In the genomic region with DNA sequence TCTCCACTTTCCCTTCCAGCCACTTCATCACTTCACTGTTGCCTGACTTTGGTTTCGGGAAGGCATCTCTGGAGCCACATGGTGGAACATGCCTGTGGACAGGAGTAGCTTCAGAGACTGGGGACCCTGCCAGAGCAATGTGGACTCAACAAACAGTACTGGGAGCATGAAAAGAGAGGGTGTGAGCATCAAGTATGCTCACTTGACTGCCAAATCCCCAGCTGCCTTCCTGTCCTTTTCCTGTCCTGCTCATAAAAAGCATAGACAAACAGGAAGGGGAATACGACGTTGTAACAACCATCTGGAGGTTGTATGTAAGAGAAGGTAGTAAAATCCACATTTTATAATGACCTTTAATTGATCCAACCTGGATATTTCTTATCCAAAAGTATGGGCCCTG, we compare ENCODE assay signal across 15 cellular contexts.
DNase-seq lines count a peak whose midpoint lies in the region; ATAC-seq, FAIRE-seq and TF ChIP-seq lines count a peak whose summit lies in the region.
"Had no signal": no experiment of that assay in that cellular context is flagged by ENCODE, and none has a peak within 500 bp of the region (broad histone marks: within the 10 kb centered on the region; RNA-seq: fewer than 3 reads in every experiment).

No MANE protein-coding gene starts in this region.

- no peak overlapping the region for H2AFZ ChIP-seq in endothelial cell of umbilical vein (ENCODE audit: low read depth, low read length)

- H3K27ac Mint-ChIP-seq in T-cell = no peak overlapping the region
- H3K27ac Mint-ChIP-seq: activated T-helper 2 cell treated with anti-CD3 and anti-CD28 coated beads, Interferon-gamma antibody, Interleukin-2, Interleukin-4, amounts not matched to agents 10 μg/mL and 5 μg/mL and 100 μg/mL, durations not matched to agents 14 hours and 24 hours and 36 hours; naive thymus-derived CD4-positive, alpha-beta T cell had no signal

- intact Hi-C loops in heart left ventricle (cut with DNase I) (loop anchor here in 2 of 10 donors (10.0 kb wide), 1 partner anchor 147 kb away; no protein-coding TSS in a partner anchor), Right ventricle myocardium superior (cut with DNase I) (no loop called here), endothelial cell of umbilical vein (cut with micrococcal nuclease) (no loop called here), vagina (cut with DNase I) (loop anchor here (10.0 kb wide), 1 partner anchor 287 kb away; no protein-coding TSS in a partner anchor), sciatic nerve (cut with DNase I) (loop anchor here (10.0 kb wide), 1 partner anchor 287 kb away; no protein-coding TSS in a partner anchor)

- FAIRE-seq in endothelial cell of umbilical vein (lab: Jason Lieb, UNC) = peak; percentile 73
- FAIRE-seq: frontal cortex had no signal

- no peaks in the 10 kb centered on the region for H3K79me2 ChIP-seq in endothelial cell of umbilical vein (ENCODE audit: control insufficient read depth, insufficient read depth, low read length)

- TF ChIP-seq CTCF in heart left ventricle (IDR thresholded peaks at IDR 0.05) (no peak), endothelial cell of umbilical vein (IDR thresholded peaks at IDR 0.05; ENCODE audit: extremely low read depth in 1 of 2, insufficient read depth in 1 of 2, low read depth in 1 of 2, low read length in 2 of 2) (no peak), vagina (IDR thresholded peaks at IDR 0.05) (no peak)

- no peaks in the 10 kb centered on the region for H3K9me3 Mint-ChIP-seq in T-cell
- H3K9me3 Mint-ChIP-seq: activated T-helper 2 cell treated with anti-CD3 and anti-CD28 coated beads, Interferon-gamma antibody, Interleukin-2, Interleukin-4, amounts not matched to agents 10 μg/mL and 5 μg/mL and 100 μg/mL, durations not matched to agents 14 hours and 24 hours and 36 hours; naive thymus-derived CD4-positive, alpha-beta T cell had no signal

- no peaks in the 10 kb centered on the region for H3K27me3 ChIP-seq in heart left ventricle
- H3K27me3 ChIP-seq in endothelial cell of umbilical vein (ENCODE audit: control insufficient read depth in 2 of 2, insufficient read depth in 2 of 2, low read length in 2 of 2) = peaks cover 15 to 16% of the 10 kb centered on the region in 2 experiments
- H3K27me3 ChIP-seq in vagina = no peaks in the 10 kb centered on the region
- H3K27me3 ChIP-seq: uterus had no signal

- no peak overlapping the region for H3K4me2 ChIP-seq in endothelial cell of umbilical vein (ENCODE audit: insufficient read depth, low read length)

- CTCF ChIA-PET in endothelial cell of umbilical vein (lab: Charles Lee) (interaction anchor here (1.2 kb wide), 1 partner anchor 466 kb away, joined by 6 read pairs; no protein-coding TSS in a partner anchor), T-cell (lab: Charles Lee) (interaction anchor here (0.6 to 1.4 kb wide), 2 partner anchors 466 to 1222 kb away, joined by 3 read pairs; no protein-coding TSS in a partner anchor)

- POLR2A ChIA-PET in endothelial cell of umbilical vein (lab: Charles Lee) (no interaction called here), T-cell (lab: Charles Lee) (no interaction called here)

- no peak overlapping the region for H3K9ac ChIP-seq in endothelial cell of umbilical vein (replicated peaks; ENCODE audit: extremely low read depth, insufficient read depth, low read length)

- H3K27ac ChIP-seq in heart left ventricle (no peak overlapping the region), endothelial cell of umbilical vein (ENCODE audit: insufficient read depth, low read depth, low read length) (no peak overlapping the region), vagina (peak overlapping the region; percentile 12)

- H3K27me3 Mint-ChIP-seq in T-cell = peaks cover 7 to 16% of the 10 kb centered on the region in 2 donors

- H3K4me3 ChIP-seq in heart left ventricle (no peak overlapping the region), endothelial cell of umbilical vein (replicated peaks in 1 of 3; ENCODE audit: insufficient read depth in 1 of 3, low read depth in 1 of 3, low read length in 3 of 3) (no peak overlapping the region), vagina (no peak overlapping the region)
- H3K4me3 ChIP-seq: HAP-1, uterus had no signal

- no TSS peak for BruUV-seq in endothelial cell of umbilical vein (replicated peaks; lab: Mats Ljungman, UMichigan)

- peak in 3 of 4 donors; percentile 39 to 73 (median 64) for ATAC-seq in heart left ventricle
- no peak for ATAC-seq in Right ventricle myocardium superior (ENCODE audit: poor library complexity)
- no peak for ATAC-seq in sciatic nerve
- no peak for ATAC-seq in GM19397 (IDR thresholded peaks at IDR 0.05; ENCODE audit: unreplicated experiment)
- ATAC-seq in T-cell (replicated peaks in 1 of 4) = no peak
- ATAC-seq: naive thymus-derived CD4-positive, alpha-beta T cell had no signal

- H3K36me3 ChIP-seq in heart left ventricle (no peaks in the 10 kb centered on the region), endothelial cell of umbilical vein (ENCODE audit: control insufficient read depth in 2 of 2, extremely low read depth in 1 of 2, insufficient read depth in 2 of 2, low read length in 2 of 2) (no peaks in the 10 kb centered on the region), vagina (no peaks in the 10 kb centered on the region)
- H3K36me3 ChIP-seq: HAP-1, uterus had no signal

- H3K4me1 Mint-ChIP-seq in T-cell = no peaks in the 10 kb centered on the region
- H3K4me1 Mint-ChIP-seq: naive thymus-derived CD4-positive, alpha-beta T cell had no signal

- TF ChIP-seq POLR2A in heart left ventricle (IDR thresholded peaks at IDR 0.05) (no peak), endothelial cell of umbilical vein (IDR thresholded peaks at IDR 0.05; ENCODE audit: low read depth, low read length) (no peak), vagina (IDR thresholded peaks at IDR 0.05) (no peak)

- no peaks in the 10 kb centered on the region for H3K9me1 ChIP-seq in endothelial cell of umbilical vein (replicated peaks; ENCODE audit: control insufficient read depth, extremely low read depth, insufficient read depth, low read length)

- H4K20me1 ChIP-seq in endothelial cell of umbilical vein (replicated peaks; ENCODE audit: control insufficient read depth, extremely low read depth, insufficient read depth, low read length) = no peaks in the 10 kb centered on the region

- dilution Hi-C loops in endothelial cell of umbilical vein (cut with MboI; ENCODE audit: extremely low pct_ligation_motif_present, low sequenced_read_pairs) = no loop called here

- H3K9me3 ChIP-seq in heart left ventricle = no peaks in the 10 kb centered on the region
- no peaks in the 10 kb centered on the region for H3K9me3 ChIP-seq in endothelial cell of umbilical vein (replicated peaks; ENCODE audit: control insufficient read depth, insufficient read depth, low read length)
- no peaks in the 10 kb centered on the region for H3K9me3 ChIP-seq in vagina
- H3K9me3 ChIP-seq: HAP-1, uterus had no signal

- no peaks in the 10 kb centered on the region for H3K36me3 Mint-ChIP-seq in T-cell
- H3K36me3 Mint-ChIP-seq: naive thymus-derived CD4-positive, alpha-beta T cell had no signal

- 39 to 58% (median 49%) methylated on average over 3 of the region's 3 CpGs for WGBS in heart left ventricle, 4 donors

- no peak overlapping the region for H3K4me3 Mint-ChIP-seq in T-cell
- H3K4me3 Mint-ChIP-seq: naive thymus-derived CD4-positive, alpha-beta T cell had no signal

- H3K4me1 ChIP-seq in heart left ventricle (peaks cover 0 to 10% (median 0%) of the 10 kb centered on the region in 12 donors), endothelial cell of umbilical vein (ENCODE audit: control insufficient read depth, extremely low read depth, insufficient read depth, low read length) (peaks cover 3% of the 10 kb centered on the region), vagina (peaks cover 8% of the 10 kb centered on the region)
- H3K4me1 ChIP-seq: HAP-1, uterus had no signal

- peak in 1 of 5 donors; percentile 44 for DNase-seq in heart left ventricle
- no peak for DNase-seq in Right ventricle myocardium superior
- DNase-seq in NCI-H2029 (lab: John Stamatoyannopoulos, UW) = peak; percentile 93
- DNase-seq in endothelial cell of umbilical vein (ENCODE audit: low read depth, low spot score) = peak; percentile 26
- DNase-seq in vagina (ENCODE audit: extremely low spot score in 2 of 2) = no peak
- no peak for DNase-seq in sciatic nerve (ENCODE audit: low spot score)
- DNase-seq in T-cell = no peak
- DNase-seq: cerebellar nuclear complex; naive thymus-derived CD4-positive, alpha-beta T cell; NCI-H2171 had no signal

TF ChIP-seq in endothelial cell of umbilical vein, 7 proteins besides CTCF, POLR2A, EP300 and RAD21:
- TF ChIP-seq, protein P1, sequence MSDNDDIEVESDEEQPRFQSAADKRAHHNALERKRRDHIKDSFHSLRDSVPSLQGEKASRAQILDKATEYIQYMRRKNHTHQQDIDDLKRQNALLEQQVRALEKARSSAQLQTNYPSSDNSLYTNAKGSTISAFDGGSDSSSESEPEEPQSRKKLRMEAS (IDR thresholded peaks at IDR 0.05; ENCODE audit: insufficient read depth, insufficient read length) = no peak
- no peak for TF ChIP-seq JUN (IDR thresholded peaks at IDR 0.05; ENCODE audit: borderline replicate concordance, insufficient read depth, insufficient read length, low read depth)
- TF ChIP-seq FOS (IDR thresholded peaks at IDR 0.05; ENCODE audit: borderline replicate concordance, insufficient read depth, low read length) = no peak
- no peak for TF ChIP-seq MYC (IDR thresholded peaks at IDR 0.05; ENCODE audit: low read depth, low read length)
- no peak for TF ChIP-seq POLR2AphosphoS5 (IDR thresholded peaks at IDR 0.05; ENCODE audit: insufficient read depth, low read depth, low read length)
- TF ChIP-seq GATA2 (IDR thresholded peaks at IDR 0.05; ENCODE audit: insufficient read depth, insufficient read length, low read depth, low read length) = no peak
- TF ChIP-seq EZH2 (IDR thresholded peaks at IDR 0.05; ENCODE audit: borderline replicate concordance, low read depth, low read length, severe bottlenecking) = no peak

Comparison
In these comparisons a context has a peak if more than half of its experiments do, and no peak if none do; other contexts are left out.
1. ATAC-seq: peak in heart left ventricle (3 of 4); none in Right ventricle myocardium superior (single experiment), sciatic nerve (single experiment), GM19397 (single experiment) and T-cell (0 of 4).
2. DNase-seq: peak in NCI-H2029 (single experiment) and endothelial cell of umbilical vein (single experiment); none in Right ventricle myocardium superior (single experiment), vagina (0 of 2), sciatic nerve (single experiment) and T-cell (0 of 34).
3. intact Hi-C loops: an anchor here in vagina (10.0 kb wide) and sciatic nerve (10.0 kb wide); none called in Right ventricle myocardium superior and endothelial cell of umbilical vein.